29 cellular contexts compared by ENCODE assay signal in genomic region chr4:69099910-69100309, GRCh38. TPM values are rescaled to one million over a fixed set of nuclear protein-coding genes. Genes with fewer than 3 reads are reported as not detected.
DNase-seq lines count a peak whose midpoint lies in the region; ATAC-seq, FAIRE-seq and TF ChIP-seq lines count a peak whose summit lies in the region.
"Had no signal": no experiment of that assay in that cellular context is flagged by ENCODE, and none has a peak within 500 bp of the region (broad histone marks: within the 10 kb centered on the region; RNA-seq: fewer than 3 reads in every experiment).

No MANE protein-coding gene starts in this region.

- intact Hi-C loops in HepG2 (cut with micrococcal nuclease; ENCODE audit: unreplicated experiment) = loop anchor here (2.0 to 5.0 kb wide), 3 partner anchors 67 to 367 kb away; no protein-coding TSS in a partner anchor
- intact Hi-C loops in right lobe of liver (cut with DNase I) = no loop called here

- H3K4me3 ChIP-seq in HepG2 (replicated peaks in 1 of 3; ENCODE audit: insufficient read depth in 1 of 3, low read depth in 2 of 3, low read length in 3 of 3) (no peak overlapping the region), right lobe of liver (peak overlapping the region in 2 of 3 donors; percentile 36 to 46)
- H3K4me3 ChIP-seq: BLaER1, GM12878 had no signal

- H3K9ac ChIP-seq in HepG2 (ENCODE audit: insufficient read depth, low read depth, low read length) = no peak overlapping the region
- H3K9ac ChIP-seq: BLaER1 had no signal

- no peaks in the 10 kb centered on the region for H3K79me2 ChIP-seq in HepG2 (ENCODE audit: insufficient read depth, low read length)

- H3K4me3 Mint-ChIP-seq in HFFc6 = no peak overlapping the region
- H3K4me3 Mint-ChIP-seq: CD14-positive monocyte; CD4-positive, alpha-beta memory T cell; CD4-positive, CD25-positive, alpha-beta regulatory T cell; CD8-positive, alpha-beta memory T cell had no signal

- peaks cover 24% of the 10 kb centered on the region for H3K4me1 Mint-ChIP-seq in HFFc6 (ENCODE audit: low read depth)
- H3K4me1 Mint-ChIP-seq: CD4-positive, alpha-beta memory T cell; CD4-positive, CD25-positive, alpha-beta regulatory T cell; CD8-positive, alpha-beta memory T cell had no signal

- H3K36me3 Mint-ChIP-seq in HFFc6 (ENCODE audit: low read depth) = no peaks in the 10 kb centered on the region
- H3K36me3 Mint-ChIP-seq: CD14-positive monocyte; CD4-positive, alpha-beta memory T cell; CD4-positive, CD25-positive, alpha-beta regulatory T cell; CD8-positive, alpha-beta memory T cell had no signal

- H3K27ac Mint-ChIP-seq in HFFc6 = no peak overlapping the region
- H3K27ac Mint-ChIP-seq: CD14-positive monocyte; CD4-positive, alpha-beta memory T cell; CD4-positive, CD25-positive, alpha-beta regulatory T cell; CD8-positive, alpha-beta memory T cell had no signal

- TF ChIP-seq EP300 in HepG2 (IDR thresholded peaks at IDR 0.05; ENCODE audit: low read depth in 2 of 2, low read length in 2 of 2) (no peak), HepG2 (CRISPR knock-in tag; IDR thresholded peaks at IDR 0.05; ENCODE audit: borderline replicate concordance) (no peak)

- no peaks in the 10 kb centered on the region for H3K9me3 Mint-ChIP-seq in HFFc6

- no peak for TF ChIP-seq RAD21 in HepG2 (CRISPR knock-in tag; IDR thresholded peaks at IDR 0.05)

- no peak overlapping the region for H2AFZ ChIP-seq in HepG2 (ENCODE audit: low read length)

- H3K27me3 Mint-ChIP-seq in HFFc6 (ENCODE audit: insufficient read depth) = no peaks in the 10 kb centered on the region
- H3K27me3 Mint-ChIP-seq: CD4-positive, alpha-beta memory T cell; CD4-positive, CD25-positive, alpha-beta regulatory T cell; CD8-positive, alpha-beta memory T cell had no signal

- DNase-seq in HepG2 (ENCODE audit: low spot score) (no peak), right lobe of liver (no peak), HFFc6 (no peak)
- no peak for DNase-seq in activated naive CD4-positive, alpha-beta T cell treated with Interleukin-2 at 50 U/mL for 16 hours
- DNase-seq: 8988T; ACHN; BE2C; C1 segment of cervical spinal cord; CD4-positive, alpha-beta memory T cell; CD4-positive, CD25-positive, alpha-beta regulatory T cell; CD8-positive, alpha-beta memory T cell; COR-L47; DMS 273 treated with DMSO at 0.1 percent for 48 hours; DMS153; DMS53; DMS79; DND-41; EL; GDM1 had no signal

- BruUV-seq in HepG2 (replicated peaks; lab: Mats Ljungman, UMichigan) = no TSS peak

- H3K36me3 ChIP-seq in HepG2 (replicated peaks in 1 of 2; ENCODE audit: control insufficient read depth in 1 of 2, insufficient read depth in 2 of 2, low read length in 2 of 2) = no peaks in the 10 kb centered on the region
- H3K36me3 ChIP-seq in right lobe of liver = no peaks in the 10 kb centered on the region
- H3K36me3 ChIP-seq: BE2C, BLaER1 had no signal

- H3K4me2 ChIP-seq in HepG2 (ENCODE audit: low read depth, low read length) = no peak overlapping the region
- H3K4me2 ChIP-seq: BLaER1 had no signal

- WGBS in HepG2 (ENCODE audit: low lambda C conversion rate) = 96% methylated on average over 4 of the region's 4 CpGs
- WGBS in right lobe of liver (ENCODE audit: insufficient coverage, low coverage, low lambda C conversion rate, missing lambda C conversion rate) = 25% methylated on average over 4 of the region's 4 CpGs

- H3K4me1 ChIP-seq in HepG2 (ENCODE audit: insufficient read depth, low read length) = peaks cover 97% of the 10 kb centered on the region
- H3K4me1 ChIP-seq in right lobe of liver = peaks cover 0 to 35% (median 4%) of the 10 kb centered on the region in 4 donors
- H3K4me1 ChIP-seq: BE2C, BLaER1 had no signal

- peak overlapping the region; percentile 72 for H3K27ac ChIP-seq in HepG2 (ENCODE audit: extremely low read length, insufficient read depth, low read length)
- H3K27ac ChIP-seq in right lobe of liver = peak overlapping the region; percentile 25 to 97 (median 89)
- H3K27ac ChIP-seq: BLaER1 had no signal

- CTCF ChIA-PET in HepG2 (lab: Yijun Ruan, JAX; ENCODE audit: low intra/inter-chr PET ratio, low total read pairs) = no interaction called here

- no peak for FAIRE-seq in HepG2 (lab: Jason Lieb, UNC)
- FAIRE-seq: A204.1, GM12878, GM12892, GM18507 had no signal

- no peaks in the 10 kb centered on the region for H4K20me1 ChIP-seq in HepG2 (ENCODE audit: insufficient read depth, low read length)
- H4K20me1 ChIP-seq: BLaER1 had no signal

- POLR2A ChIA-PET in HepG2 (lab: Yijun Ruan, JAX) = no interaction called here

- TF ChIP-seq CTCF in HepG2 (CRISPR knock-in tag; IDR thresholded peaks at IDR 0.05) (no peak), right lobe of liver (IDR thresholded peaks at IDR 0.05) (no peak), HFFc6 (IDR thresholded peaks at IDR 0.05) (no peak)

- TF ChIP-seq POLR2A in HepG2 (IDR thresholded peaks at IDR 0.05; ENCODE audit: insufficient read depth in 1 of 2, low read depth in 2 of 2, low read length in 2 of 2) (no peak), right lobe of liver (IDR thresholded peaks at IDR 0.05) (no peak)

- ATAC-seq in HepG2 (no peak), right lobe of liver (no peak), HG03135 (IDR thresholded peaks at IDR 0.05; ENCODE audit: unreplicated experiment) (no peak)
- ATAC-seq: GM12878 had no signal

- no peaks in the 10 kb centered on the region for H3K9me3 ChIP-seq in HepG2 (ENCODE audit: low read length)
- no peaks in the 10 kb centered on the region for H3K9me3 ChIP-seq in right lobe of liver
- H3K9me3 ChIP-seq: BE2C, BLaER1 had no signal

- in situ Hi-C loops in HepG2 (cut with HindIII; ENCODE audit: extremely low pct_ligation_motif_present, low pct_unique_long_range_greater_than_20kb) = no loop called here

- H3K27me3 ChIP-seq in HepG2 (ENCODE audit: control insufficient read depth in 1 of 2, insufficient read depth in 2 of 2, low read length in 2 of 2) = no peaks in the 10 kb centered on the region
- H3K27me3 ChIP-seq in right lobe of liver = no peaks in the 10 kb centered on the region
- H3K27me3 ChIP-seq: BE2C, BLaER1 had no signal

TF ChIP-seq in HepG2, 621 proteins besides CTCF, POLR2A, EP300 and RAD21 (continues in another document):
- TF ChIP-seq GZF1 (CRISPR knock-in tag; IDR thresholded peaks at IDR 0.05) = no peak
- TF ChIP-seq THRA (CRISPR knock-in tag; IDR thresholded peaks at IDR 0.05; ENCODE audit: borderline replicate concordance) = no peak
- no peak for TF ChIP-seq PAWR (CRISPR knock-in tag; IDR thresholded peaks at IDR 0.05; ENCODE audit: borderline replicate concordance)
- TF ChIP-seq TOE1 (CRISPR knock-in tag; IDR thresholded peaks at IDR 0.05) = no peak
- no peak for TF ChIP-seq ZFP91 (CRISPR knock-in tag; IDR thresholded peaks at IDR 0.05; ENCODE audit: borderline replicate concordance)
- TF ChIP-seq ZNF552 (CRISPR knock-in tag; IDR thresholded peaks at IDR 0.05; ENCODE audit: borderline replicate concordance) = no peak

RNA-seq across cellular contexts. Expression of gene UGT2B7, which starts 3.6 kb away (rescaled TPM):
- total RNA-seq in HepG2 (2016; rRNA removed; fragmentation: Illumina TruSeq; extraction: Trizol) (41.8 and 41.9 TPM in 2 replicates), right lobe of liver (100 to 1,000 TPM in 4 of 6 experiments, 10 to 100 TPM in 2; 88.5 to 377 (median 241) TPM)
- 11.2 and 12.0 TPM in 2 replicates for total RNA-seq in HepG2 (2016; cell fraction: cytosol; rRNA removed; fragmentation: Illumina TruSeq; extraction: Trizol; ENCODE audit: low read depth)
- 43.5 and 44.0 TPM in 2 replicates for total RNA-seq in HepG2 (2016; cell fraction: insoluble cytoplasmic fraction; rRNA removed; fragmentation: Illumina TruSeq; extraction: Trizol)
- 23.7 and 31.5 TPM in 2 replicates for total RNA-seq in HepG2 (2016; cell fraction: membrane; rRNA removed; fragmentation: Illumina TruSeq; extraction: Trizol)
- total RNA-seq in HepG2 (2016; cell fraction: nucleus; rRNA removed; fragmentation: Illumina TruSeq; extraction: Trizol) = 44.0 and 49.9 TPM in 2 replicates
- 26.1 and 26.8 TPM in 2 replicates for polyA plus RNA-seq in HepG2 (2011; rRNA removed)
- 12.1 and 22.2 TPM in 2 replicates for polyA plus RNA-seq in HepG2 (2011; cell fraction: cytosol; rRNA removed)
- 9.3 and 13.8 TPM in 2 replicates for polyA plus RNA-seq in HepG2 (2011; cell fraction: nucleus; rRNA removed)
- polyA plus RNA-seq in HepG2 (2012) = 31.1 and 33.4 TPM in 2 replicates
- 9.5 and 12.7 TPM in 2 replicates for polyA plus RNA-seq in HepG2 (2016; cell fraction: cytosol; fragmentation: Illumina TruSeq; extraction: Trizol; ENCODE audit: low read depth)
- 38.6 and 45.7 TPM in 2 replicates for polyA plus RNA-seq in HepG2 (2016; cell fraction: insoluble cytoplasmic fraction; fragmentation: Illumina TruSeq; extraction: Trizol; ENCODE audit: low read depth)
- 16.1 and 22.5 TPM in 2 replicates for polyA plus RNA-seq in HepG2 (2016; cell fraction: membrane; fragmentation: Illumina TruSeq; extraction: Trizol; ENCODE audit: low read depth)
- 44.9 and 46.5 TPM in 2 replicates for polyA plus RNA-seq in HepG2 (2016; cell fraction: nucleus; fragmentation: Illumina TruSeq; extraction: Trizol; ENCODE audit: insufficient read depth, low read depth)
- polyA minus RNA-seq in HepG2 (2011; rRNA and poly(A)+ RNA removed; ENCODE audit: low replicate concordance) = 9.5 TPM in 1 of 2 replicates, not detected in the other
- polyA minus RNA-seq in HepG2 (2011; cell fraction: cytosol; rRNA and poly(A)+ RNA removed) = 15.3 and 15.7 TPM in 2 replicates
- 32.3 and 45.9 TPM in 2 replicates for polyA minus RNA-seq in HepG2 (2011; cell fraction: nucleus; rRNA and poly(A)+ RNA removed)
- under 1 TPM in 3 of 6 experiments, not detected in 3; 0.14 to 0.24 (median 0.20) TPM for total RNA-seq in HFFc6 (2021; fragmentation: NEBNext Ultra II Directional; extraction: Animal tissue kit (Norgen Biotek cat#: 25700))
- total RNA-seq: A673; CD4-positive, alpha-beta memory T cell; CD4-positive, CD25-positive, alpha-beta regulatory T cell; CD8-positive, alpha-beta memory T cell; Daoy; G401 had no signal
- polyA plus RNA-seq: CD14-positive monocyte; CD4-positive, alpha-beta memory T cell; CD4-positive, CD25-positive, alpha-beta regulatory T cell; CD8-positive, alpha-beta memory T cell had no signal

Comparison
In these comparisons a context has a peak if more than half of its experiments do, and no peak if none do; other contexts are left out.
1. H3K4me3 ChIP-seq: peak in right lobe of liver (2 of 3); none in HepG2 (0 of 3).
2. RNA of gene UGT2B7, which starts 3.6 kb away (total RNA-seq): 88.5 to 377 TPM in right lobe of liver and 11.2 to 49.9 TPM in HepG2; 0.14 to 0.24 TPM in HFFc6; every median in the first group is over 4 times any median in the second.